In the genomic region with DNA sequence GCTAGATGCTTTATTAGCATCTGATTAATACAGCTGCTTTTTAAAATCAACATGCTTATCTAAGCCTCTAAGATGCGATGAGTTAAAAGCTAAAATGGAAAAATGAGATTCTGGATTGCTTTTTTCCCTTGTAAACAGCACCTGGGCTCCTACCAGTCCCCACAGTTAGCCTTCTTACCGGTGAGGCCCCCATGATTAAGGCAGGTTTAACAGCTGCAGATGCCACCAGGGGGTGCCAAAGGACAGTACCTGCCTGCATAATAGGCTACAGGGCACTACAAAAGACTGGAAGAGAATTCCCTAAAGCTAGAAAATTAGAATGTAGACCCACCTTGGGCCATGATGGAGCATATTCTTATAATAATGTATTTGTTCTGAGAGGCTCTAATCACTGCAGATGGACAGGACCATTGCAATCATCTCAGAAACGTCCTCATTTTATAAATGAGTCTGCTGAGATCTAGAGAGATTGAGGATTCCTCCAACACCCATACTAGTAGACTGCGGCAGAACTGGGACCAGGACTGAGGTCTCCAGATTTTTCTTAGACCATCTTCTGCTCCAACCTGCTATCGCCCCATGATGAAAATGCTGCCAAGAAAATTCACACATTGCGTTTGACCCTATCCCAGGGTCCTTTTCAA, we compare ENCODE assay signal across 8 cellular contexts.
A peak's percentile ranks its signal among the peaks of the same experiment; 100 is the strongest.
DNase-seq lines count a peak whose midpoint lies in the region; ATAC-seq, FAIRE-seq and TF ChIP-seq lines count a peak whose summit lies in the region.

No MANE protein-coding gene starts in this region.

- peaks cover 14% of the 10 kb centered on the region for H3K4me1 Mint-ChIP-seq in type B pancreatic cell (ENCODE audit: unreplicated experiment)

- H3K4me1 ChIP-seq in OCI-LY7 (ENCODE audit: insufficient read depth, low read length, poor library complexity, severe bottlenecking) = no peaks in the 10 kb centered on the region

- no peaks in the 10 kb centered on the region for H3K9me3 ChIP-seq in OCI-LY7 (ENCODE audit: low read length)

- no peaks in the 10 kb centered on the region for H3K9me3 Mint-ChIP-seq in type B pancreatic cell

- BruUV-seq in OCI-LY7 (replicated peaks; lab: Mats Ljungman, UMichigan) = no TSS peak

- no peak overlapping the region for H3K27ac Mint-ChIP-seq in type B pancreatic cell

- no peak overlapping the region for H3K27ac ChIP-seq in OCI-LY7 (ENCODE audit: low read depth, low read length, poor library complexity, severe bottlenecking)

- H2AFZ ChIP-seq in OCI-LY7 (ENCODE audit: low read length) = no peak overlapping the region

- no peak for DNase-seq in D721Med (ENCODE audit: insufficient read length, low spot score)
- DNase-seq in OCI-LY7 (ENCODE audit: low spot score) = peak; percentile 58
- DNase-seq in activated T-cell treated with anti-CD3 and anti-CD28 coated beads for 48 hours (ENCODE audit: low read depth) = peak; percentile 46
- DNase-seq in fibroblast of peridontal ligament (ENCODE audit: extremely low read depth) = peak; percentile 55
- peak in 30 of 56 donors; percentile 1 to 67 (median 6) for DNase-seq in nucleus accumbens (lab: John Stamatoyannopoulos, UW)
- no peak for DNase-seq in type B pancreatic cell (ENCODE audit: extremely low spot score, unreplicated experiment)

- H3K4me3 ChIP-seq in OCI-LY7 (ENCODE audit: low read depth, low read length, poor library complexity, severe bottlenecking) = no peak overlapping the region

- H4K20me1 ChIP-seq in OCI-LY7 (ENCODE audit: insufficient read depth, low read length) = no peaks in the 10 kb centered on the region

- intact Hi-C loops in OCI-LY7 (cut with micrococcal nuclease; ENCODE audit: unreplicated experiment) = loop anchor here (5.0 kb wide), 1 partner anchor 549 kb away; no protein-coding TSS in a partner anchor

- POLR2A ChIA-PET in OCI-LY7 (lab: Charles Lee) = interaction anchor here (0.9 kb wide), 1 partner anchor 11 kb away, joined by 4 read pairs; no protein-coding TSS in a partner anchor

- FAIRE-seq in D721Med (lab: Jason Lieb, UNC) = no peak

- H3K4me2 ChIP-seq in OCI-LY7 (ENCODE audit: low read length) = no peak overlapping the region

- TF ChIP-seq CTCF in D721Med (IDR thresholded peaks at IDR 0.05; ENCODE audit: insufficient read depth, missing control alignments) (peak; percentile 76), OCI-LY7 (conservative IDR thresholded peaks at IDR 0.05; ENCODE audit: low read length) (peak; percentile 87), type B pancreatic cell (conservative IDR thresholded peaks at IDR 0.05) (peak; percentile 81)

- no peaks in the 10 kb centered on the region for H3K36me3 Mint-ChIP-seq in type B pancreatic cell

- peak; percentile 75 for ATAC-seq in GM19452 (IDR thresholded peaks at IDR 0.05; ENCODE audit: unreplicated experiment)
- ATAC-seq in HG03575 (IDR thresholded peaks at IDR 0.05; ENCODE audit: extremely low read depth, insufficient number of reproducible peaks, low FRiP score, unreplicated experiment) = peak; percentile 58

- CTCF ChIA-PET in OCI-LY7 (lab: Charles Lee; ENCODE audit: unreplicated experiment) = no interaction called here

- H3K36me3 ChIP-seq in OCI-LY7 (ENCODE audit: insufficient read depth, low read length) = no peaks in the 10 kb centered on the region

- H3K9me2 ChIP-seq in OCI-LY7 (ENCODE audit: insufficient read depth, low read length) = no peaks in the 10 kb centered on the region

- H3K4me3 Mint-ChIP-seq in type B pancreatic cell = no peak overlapping the region

- H3K79me2 ChIP-seq in OCI-LY7 (ENCODE audit: insufficient read depth, low read depth, low read length) = no peaks in the 10 kb centered on the region

- H3K27me3 Mint-ChIP-seq in type B pancreatic cell = peaks cover 13% of the 10 kb centered on the region

Comparison
In these comparisons a context has a peak if more than half of its experiments do, and no peak if none do; other contexts are left out.
1. DNase-seq: peak in OCI-LY7 (single experiment), activated T-cell treated with anti-CD3 and anti-CD28 coated beads for 48 hours (single experiment), fibroblast of peridontal ligament (single experiment) and nucleus accumbens (30 of 56); none in D721Med (single experiment) and type B pancreatic cell (single experiment).
2. Peak in every context shown above with its lines, with median percentiles within 50 percentile points of each other: CTCF ChIP-seq.